Comparison of ENCODE assay signal across 1 cellular context in genomic region chr1:231065510-231066241, GRCh38.
TF ChIP-seq lines count a peak whose summit lies in the region.

No MANE protein-coding gene starts in this region.

TF ChIP-seq in K562, 482 proteins besides CTCF, POLR2A, EP300 and RAD21 (continued from another document and continues in another):
- TF ChIP-seq REST (CRISPR knock-in tag; IDR thresholded peaks at IDR 0.05; ENCODE audit: low read depth) (no peak), CEBPG (CRISPR knock-in tag; IDR thresholded peaks at IDR 0.05) (peak; percentile 95), CEBPG (tag; conservative IDR thresholded peaks at IDR 0.05 in 1 of 2, IDR thresholded peaks at IDR 0.05 in 1 of 2) (peak in 1 of 2 experiments; percentile 93; a peak in 2 of 4 replicates), ZBTB49 (CRISPR knock-in tag; IDR thresholded peaks at IDR 0.05; ENCODE audit: borderline replicate concordance) (no peak), SMAD2 (IDR thresholded peaks at IDR 0.05; ENCODE audit: low read depth, low read length) (no peak), HNRNPUL1 (IDR thresholded peaks at IDR 0.05; ENCODE audit: low read length) (no peak), PHB (CRISPR knock-in tag; IDR thresholded peaks at IDR 0.05) (no peak), CREB3 (tag; conservative IDR thresholded peaks at IDR 0.05; ENCODE audit: low read depth) (0 out of 2 replicates have a peak, but pooled peaks have one; percentile 20), GATAD2B (IDR thresholded peaks at IDR 0.05; ENCODE audit: borderline replicate concordance) (peak; percentile 55; the same call in 1 of the 2 replicates), ZNF785 (CRISPR knock-in tag; IDR thresholded peaks at IDR 0.05) (no peak), CEBPZ (IDR thresholded peaks at IDR 0.05; ENCODE audit: borderline replicate concordance, low read depth, low read length) (no peak), ELF4 (CRISPR knock-in tag; IDR thresholded peaks at IDR 0.05) (no peak), ZHX1 (conservative IDR thresholded peaks at IDR 0.05; ENCODE audit: low read length) (no peak), ZFP1 (CRISPR knock-in tag; IDR thresholded peaks at IDR 0.05) (no peak), HDGF (IDR thresholded peaks at IDR 0.05) (no peak), U2AF2 (optimal IDR thresholded peaks at IDR 0.05; ENCODE audit: low read depth, low read length) (no peak), MYNN (IDR thresholded peaks at IDR 0.05) (peak; percentile 44; the same call in 1 of the 2 replicates), MYNN (CRISPR knock-in tag; IDR thresholded peaks at IDR 0.05) (no peak), ID3 (CRISPR knock-in tag; IDR thresholded peaks at IDR 0.05) (no peak), ID3 (tag; IDR thresholded peaks at IDR 0.05) (no peak), ILK (tag; IDR thresholded peaks at IDR 0.05; ENCODE audit: borderline replicate concordance, low read depth) (no peak), ELK1 (CRISPR knock-in tag; IDR thresholded peaks at IDR 0.05) (no peak), MAFF (IDR thresholded peaks at IDR 0.05; ENCODE audit: low read length) (no peak), ZNF12 (CRISPR knock-in tag; IDR thresholded peaks at IDR 0.05) (no peak), KAT8 (IDR thresholded peaks at IDR 0.05; ENCODE audit: low read depth) (no peak), PKNOX1 (IDR thresholded peaks at IDR 0.05) (peak; percentile 74), MCM3 (IDR thresholded peaks at IDR 0.05) (no peak), FOXJ3 (CRISPR knock-in tag; IDR thresholded peaks at IDR 0.05) (no peak), SMARCA5 (IDR thresholded peaks at IDR 0.05) (no peak; the same call in 1 of the 2 replicates), ZC3H8 (IDR thresholded peaks at IDR 0.05) (no peak), MBD1 (CRISPR knock-in tag; IDR thresholded peaks at IDR 0.05) (no peak), NFXL1 (CRISPR knock-in tag; IDR thresholded peaks at IDR 0.05) (no peak), MTF1 (CRISPR knock-in tag; IDR thresholded peaks at IDR 0.05; ENCODE audit: borderline replicate concordance) (no peak), NONO (IDR thresholded peaks at IDR 0.05; ENCODE audit: low read depth in 2 of 2, low read length in 1 of 2) (no peak), ARID1B (IDR thresholded peaks at IDR 0.05) (peak; percentile 94), PCBP2 (IDR thresholded peaks at IDR 0.05; ENCODE audit: low read depth, low read length, poor library complexity, severe bottlenecking) (no peak), SREBF2 (CRISPR knock-in tag; IDR thresholded peaks at IDR 0.05) (no peak), RBM22 (IDR thresholded peaks at IDR 0.05; ENCODE audit: low read depth, low read length, poor library complexity, severe bottlenecking) (no peak), NFE2 (IDR thresholded peaks at IDR 0.05; ENCODE audit: low read depth) (peak; percentile 25; the same call in 1 of the 2 replicates), PATZ1 (CRISPR knock-in tag; IDR thresholded peaks at IDR 0.05; ENCODE audit: borderline replicate concordance) (no peak), U2AF1 (optimal IDR thresholded peaks at IDR 0.05; ENCODE audit: low read depth, low read length) (no peak), HCFC1 (IDR thresholded peaks at IDR 0.05; ENCODE audit: low read depth, low read length) (no peak), ETV1 (tag; conservative IDR thresholded peaks at IDR 0.05; ENCODE audit: low read depth) (peak; percentile 47; the same call in 1 of the 2 replicates), RBM39 (optimal IDR thresholded peaks at IDR 0.05; ENCODE audit: low read depth, low read length) (no peak), PHTF2 (CRISPR knock-in tag; IDR thresholded peaks at IDR 0.05) (no peak), MYC (IDR thresholded peaks at IDR 0.05; ENCODE audit: low read depth, low read length) (peak; percentile 26), MYC (CRISPR knock-in tag; IDR thresholded peaks at IDR 0.05; ENCODE audit: borderline replicate concordance, low read depth) (no peak), PYGO2 (tag; IDR thresholded peaks at IDR 0.05) (no peak)
